ENCODE assay signal across 22 cellular contexts in genomic region chr5:54615381-54615780, GRCh38.
DNase-seq lines count a peak whose midpoint lies in the region; ATAC-seq, FAIRE-seq and TF ChIP-seq lines count a peak whose summit lies in the region.
"Had no signal": no experiment of that assay in that cellular context is flagged by ENCODE, and none has a peak within 500 bp of the region (broad histone marks: within the 10 kb centered on the region; RNA-seq: fewer than 3 reads in every experiment).

No MANE protein-coding gene starts in this region.

- CTCF ChIA-PET in HepG2 (lab: Yijun Ruan, JAX; ENCODE audit: low intra/inter-chr PET ratio, low total read pairs), result no interaction called here
- CTCF ChIA-PET in activated CD8-positive, alpha-beta T cell treated with anti-CD3 and anti-CD28 coated beads, Interleukin-2, amount 10 ng/mL, durations not matched to agents 7 days and 5 days (lab: Charles Lee), result no interaction called here

- H3K4me1 ChIP-seq in liver (ENCODE audit: control insufficient read depth in 4 of 4, insufficient read depth in 4 of 4, low read length in 3 of 4), result peaks cover 5 to 26% (median 16%) of the 10 kb centered on the region in 4 donors
- H3K4me1 ChIP-seq in HepG2 (ENCODE audit: insufficient read depth, low read length), result no peaks in the 10 kb centered on the region
- H3K4me1 ChIP-seq in astrocyte (ENCODE audit: insufficient read depth, low read length), result peaks cover 12% of the 10 kb centered on the region
- H3K4me1 ChIP-seq in neutrophil (ENCODE audit: control insufficient read depth in 1 of 2, insufficient read depth in 1 of 2, low read depth in 1 of 2, low read length in 1 of 2), result peaks cover 70 to 75% of the 10 kb centered on the region in 2 experiments
- peaks cover 0 to 10% of the 10 kb centered on the region in 2 donors for H3K4me1 ChIP-seq in uterus
- peaks cover 0 to 38% (median 11%) of the 10 kb centered on the region in 4 donors for H3K4me1 ChIP-seq in tibial artery

- peaks cover 5% of the 10 kb centered on the region for H3K27me3 Mint-ChIP-seq in astrocyte (ENCODE audit: low read depth, unreplicated experiment)
- no peaks in the 10 kb centered on the region for H3K27me3 Mint-ChIP-seq in activated CD8-positive, alpha-beta T cell treated with anti-CD3 and anti-CD28 coated beads, Interleukin-2, amount 10 ng/mL, durations not matched to agents 7 days and 5 days (ENCODE audit: low read depth)

- H3K36me3 Mint-ChIP-seq in astrocyte (ENCODE audit: low read depth, unreplicated experiment), result no peaks in the 10 kb centered on the region
- H3K36me3 Mint-ChIP-seq in activated CD8-positive, alpha-beta T cell treated with anti-CD3 and anti-CD28 coated beads, Interleukin-2, amount 10 ng/mL, durations not matched to agents 7 days and 5 days (ENCODE audit: low read depth), result peaks cover 18% of the 10 kb centered on the region

- no peak overlapping the region for H3K4me2 ChIP-seq in HepG2 (ENCODE audit: low read depth, low read length)
- no peak overlapping the region for H3K4me2 ChIP-seq in astrocyte (ENCODE audit: low read length)
- H3K4me2 ChIP-seq: KMS-11 had no signal

- 94% methylated on average over 1 of the region's 1 CpG for WGBS in liver
- 95% methylated on average over 1 of the region's 1 CpG for WGBS in HepG2 (ENCODE audit: low lambda C conversion rate)

- H3K27me3 ChIP-seq in liver (ENCODE audit: control insufficient read depth in 4 of 4, insufficient read depth in 4 of 4, low read length in 3 of 4), result no peaks in the 10 kb centered on the region
- no peaks in the 10 kb centered on the region for H3K27me3 ChIP-seq in HepG2 (ENCODE audit: control insufficient read depth in 1 of 2, insufficient read depth in 2 of 2, low read length in 2 of 2)
- no peaks in the 10 kb centered on the region for H3K27me3 ChIP-seq in astrocyte (ENCODE audit: insufficient read depth, low read length)
- H3K27me3 ChIP-seq in neutrophil, result no peaks in the 10 kb centered on the region
- H3K27me3 ChIP-seq in uterus, result no peaks in the 10 kb centered on the region
- H3K27me3 ChIP-seq in tibial artery, result no peaks in the 10 kb centered on the region
- H3K27me3 ChIP-seq: SJSA1 had no signal

- H3K4me1 Mint-ChIP-seq in astrocyte (ENCODE audit: low read depth, unreplicated experiment), result peaks cover 24% of the 10 kb centered on the region
- H3K4me1 Mint-ChIP-seq in activated CD8-positive, alpha-beta T cell treated with anti-CD3 and anti-CD28 coated beads, Interleukin-2, amount 10 ng/mL, durations not matched to agents 7 days and 5 days (ENCODE audit: low read depth), result peaks cover 30% of the 10 kb centered on the region

- no peak overlapping the region for H3K9ac ChIP-seq in liver (ENCODE audit: low read depth in 1 of 2, low read length in 2 of 2)
- H3K9ac ChIP-seq in HepG2 (ENCODE audit: insufficient read depth, low read depth, low read length), result no peak overlapping the region
- no peak overlapping the region for H3K9ac ChIP-seq in astrocyte (ENCODE audit: low read length)
- H3K9ac ChIP-seq: KMS-11 had no signal

- POLR2A ChIA-PET in HepG2 (lab: Yijun Ruan, JAX), result no interaction called here
- POLR2A ChIA-PET in activated CD8-positive, alpha-beta T cell treated with anti-CD3 and anti-CD28 coated beads, Interleukin-2, amount 10 ng/mL, durations not matched to agents 7 days and 5 days (lab: Charles Lee), result no interaction called here

- H3K4me3 Mint-ChIP-seq in astrocyte (ENCODE audit: unreplicated experiment), result no peak overlapping the region
- H3K4me3 Mint-ChIP-seq in activated CD8-positive, alpha-beta T cell treated with anti-CD3 and anti-CD28 coated beads, Interleukin-2, amount 10 ng/mL, durations not matched to agents 7 days and 5 days, result no peak overlapping the region
- H3K4me3 Mint-ChIP-seq: H9 had no signal

- ATAC-seq in HepG2, result no peak
- ATAC-seq in activated CD8-positive, alpha-beta T cell treated with anti-CD3 and anti-CD28 coated beads, Interleukin-2, amount 10 ng/mL, durations not matched to agents 7 days and 5 days, result no peak
- ATAC-seq: GM12878 had no signal

- no peak for DNase-seq in HepG2 (ENCODE audit: low spot score)
- DNase-seq in astrocyte (ENCODE audit: low read depth), result no peak
- DNase-seq in uterus, result no peak
- DNase-seq in activated CD8-positive, alpha-beta T cell treated with anti-CD3 and anti-CD28 coated beads, Interleukin-2, amount 10 ng/mL, durations not matched to agents 7 days and 5 days, result no peak
- no peak for DNase-seq in tibial artery
- DNase-seq in OCI-M1 (lab: John Stamatoyannopoulos, UW), result no peak
- DNase-seq: 8988T, COR-L47, DMS 273 treated with DMSO at 0.1 percent for 48 hours, DMS79 treated with DMSO at 0.1 percent for 48 hours, H9, NCI-H1105, NCI-H146, NCI-H2029 treated with DMSO at 0.1 percent for 48 hours, NCI-H524 treated with DMSO at 0.1 percent for 48 hours, NCI-H82 had no signal

- H2AFZ ChIP-seq in HepG2 (ENCODE audit: low read length), result no peak overlapping the region
- no peak overlapping the region for H2AFZ ChIP-seq in astrocyte (ENCODE audit: low read depth, low read length)

- H3K79me2 ChIP-seq in HepG2 (ENCODE audit: insufficient read depth, low read length), result no peaks in the 10 kb centered on the region
- H3K79me2 ChIP-seq in astrocyte (ENCODE audit: insufficient read depth, low read length), result no peaks in the 10 kb centered on the region

- no peak for FAIRE-seq in HepG2 (lab: Jason Lieb, UNC)
- peak; percentile 59 for FAIRE-seq in astrocyte (lab: Jason Lieb, UNC)
- FAIRE-seq: GM12878, RCC 7860 had no signal

- intact Hi-C loops in HepG2 (cut with micrococcal nuclease; ENCODE audit: unreplicated experiment), result no loop called here
- intact Hi-C loops in uterus (cut with DNase I; ENCODE audit: low total_unique reads), result no loop called here
- intact Hi-C loops in tibial artery (cut with DNase I; ENCODE audit: low total_unique reads), result no loop called here

- H3K36me3 ChIP-seq in liver (ENCODE audit: control insufficient read depth in 4 of 4, insufficient read depth in 3 of 4, low read depth in 1 of 4, low read length in 3 of 4) (no peaks in the 10 kb centered on the region), HepG2 (replicated peaks in 1 of 2; ENCODE audit: control insufficient read depth in 1 of 2, insufficient read depth in 2 of 2, low read length in 2 of 2) (no peaks in the 10 kb centered on the region), astrocyte (ENCODE audit: insufficient read depth, low read length) (no peaks in the 10 kb centered on the region), neutrophil (no peaks in the 10 kb centered on the region), uterus (no peaks in the 10 kb centered on the region), tibial artery (no peaks in the 10 kb centered on the region)
- H3K36me3 ChIP-seq: SJSA1 had no signal

- no TSS peak for BruUV-seq in HepG2 (replicated peaks; lab: Mats Ljungman, UMichigan)

- no peak overlapping the region for H3K27ac Mint-ChIP-seq in astrocyte (ENCODE audit: unreplicated experiment)
- H3K27ac Mint-ChIP-seq in activated CD8-positive, alpha-beta T cell treated with anti-CD3 and anti-CD28 coated beads, Interleukin-2, amount 10 ng/mL, durations not matched to agents 7 days and 5 days, result no peak overlapping the region
- H3K27ac Mint-ChIP-seq: H9 had no signal

- H3K4me3 ChIP-seq in liver (ENCODE audit: low read depth in 1 of 3, low read length in 3 of 3), result no peak overlapping the region
- no peak overlapping the region for H3K4me3 ChIP-seq in HepG2 (replicated peaks in 1 of 3; ENCODE audit: insufficient read depth in 1 of 3, low read depth in 2 of 3, low read length in 3 of 3)
- no peak overlapping the region for H3K4me3 ChIP-seq in astrocyte (ENCODE audit: insufficient read depth, low read depth, low read length)
- H3K4me3 ChIP-seq in neutrophil (ENCODE audit: low read depth in 1 of 2, low read length in 1 of 2), result peak overlapping the region in 1 of 2 experiments; percentile 22
- no peak overlapping the region for H3K4me3 ChIP-seq in uterus
- H3K4me3 ChIP-seq in tibial artery, result no peak overlapping the region
- H3K4me3 ChIP-seq: GM12878, SJSA1 had no signal

- in situ Hi-C loops in HepG2 (cut with HindIII; ENCODE audit: extremely low pct_ligation_motif_present, low pct_unique_long_range_greater_than_20kb), result no loop called here

- TF ChIP-seq EP300 in HepG2 (IDR thresholded peaks at IDR 0.05; ENCODE audit: low read depth in 2 of 2, low read length in 2 of 2), result no peak
- no peak for TF ChIP-seq EP300 in HepG2 (CRISPR knock-in tag; IDR thresholded peaks at IDR 0.05; ENCODE audit: borderline replicate concordance)

- H3K9me3 ChIP-seq in liver (ENCODE audit: control insufficient read depth in 4 of 4, low read length in 3 of 4) (no peaks in the 10 kb centered on the region), HepG2 (ENCODE audit: low read length) (no peaks in the 10 kb centered on the region), astrocyte (ENCODE audit: insufficient read depth, low read depth, low read length) (no peaks in the 10 kb centered on the region), neutrophil (no peaks in the 10 kb centered on the region), uterus (no peaks in the 10 kb centered on the region), tibial artery (no peaks in the 10 kb centered on the region)
- H3K9me3 ChIP-seq: SJSA1 had no signal

- no peak for TF ChIP-seq CTCF in liver (IDR thresholded peaks at IDR 0.05; ENCODE audit: low read depth, low read length, missing input control)
- no peak for TF ChIP-seq CTCF in HepG2 (CRISPR knock-in tag; IDR thresholded peaks at IDR 0.05)
- TF ChIP-seq CTCF in astrocyte (IDR thresholded peaks at IDR 0.05; ENCODE audit: insufficient read depth, low read depth, low read length), result no peak
- no peak for TF ChIP-seq CTCF in neutrophil (IDR thresholded peaks at IDR 0.05)
- TF ChIP-seq CTCF in uterus (IDR thresholded peaks at IDR 0.05), result no peak
- no peak for TF ChIP-seq CTCF in tibial artery (IDR thresholded peaks at IDR 0.05)

- H4K20me1 ChIP-seq in HepG2 (ENCODE audit: insufficient read depth, low read length) (no peaks in the 10 kb centered on the region), astrocyte (ENCODE audit: insufficient read depth, low read length) (no peaks in the 10 kb centered on the region)

- no peaks in the 10 kb centered on the region for H3K9me3 Mint-ChIP-seq in astrocyte (ENCODE audit: unreplicated experiment)
- H3K9me3 Mint-ChIP-seq in activated CD8-positive, alpha-beta T cell treated with anti-CD3 and anti-CD28 coated beads, Interleukin-2, amount 10 ng/mL, durations not matched to agents 7 days and 5 days (ENCODE audit: insufficient read depth), result no peaks in the 10 kb centered on the region
- H3K9me3 Mint-ChIP-seq: H9 had no signal

- H3K27ac ChIP-seq in liver (ENCODE audit: low read depth in 1 of 2, low read length in 2 of 2), result peak overlapping the region; percentile 65 to 79
- no peak overlapping the region for H3K27ac ChIP-seq in HepG2 (ENCODE audit: extremely low read length, insufficient read depth, low read length)
- no peak overlapping the region for H3K27ac ChIP-seq in astrocyte (ENCODE audit: low read depth, low read length)
- peak overlapping the region; percentile 84 for H3K27ac ChIP-seq in neutrophil
- H3K27ac ChIP-seq in uterus, result peak overlapping the region; percentile 18 to 53
- no peak overlapping the region for H3K27ac ChIP-seq in tibial artery
- H3K27ac ChIP-seq: KMS-11, SJSA1 had no signal

- no peak for TF ChIP-seq RAD21 in liver (IDR thresholded peaks at IDR 0.05)
- TF ChIP-seq RAD21 in HepG2 (CRISPR knock-in tag; IDR thresholded peaks at IDR 0.05), result no peak

- no peak for TF ChIP-seq POLR2A in HepG2 (IDR thresholded peaks at IDR 0.05; ENCODE audit: insufficient read depth in 1 of 2, low read depth in 2 of 2, low read length in 2 of 2)
- no peak for TF ChIP-seq POLR2A in uterus (IDR thresholded peaks at IDR 0.05)

TF ChIP-seq in HepG2, 621 proteins besides CTCF, POLR2A, EP300 and RAD21 (continues in another document):
- TF ChIP-seq ZSCAN12 (CRISPR knock-in tag; IDR thresholded peaks at IDR 0.05), result no peak

Comparison
In these comparisons a context has a peak if more than half of its experiments do, and no peak if none do; other contexts are left out.
1. H3K27ac ChIP-seq: peak in liver (2 of 2), neutrophil (single experiment) and uterus (2 of 2); none in HepG2 (single experiment), astrocyte (single experiment) and tibial artery (0 of 2).